In the genomic region with DNA sequence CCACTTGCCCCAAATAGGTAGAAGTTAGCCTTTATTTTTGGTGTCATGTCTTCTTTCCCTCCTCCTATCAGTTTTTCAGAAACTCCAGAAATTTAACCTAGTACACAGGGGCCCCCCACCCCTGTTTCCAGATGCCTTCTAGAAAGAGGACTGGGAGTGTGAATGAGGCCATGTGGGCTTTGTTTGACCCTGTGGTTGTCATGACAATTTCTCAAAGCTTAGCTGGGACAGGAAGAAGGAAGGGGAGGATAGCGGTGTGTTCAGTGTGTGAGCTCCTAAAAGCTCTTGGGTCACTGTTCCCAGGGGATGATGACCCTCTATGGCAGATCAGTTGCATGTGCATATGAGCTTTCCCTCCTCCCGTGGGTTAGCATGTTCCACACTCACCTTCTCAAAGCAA, we compare ENCODE assay signal across 19 cellular contexts.
"Had no signal": no experiment of that assay in that cellular context is flagged by ENCODE, and none has a peak within 500 bp of the region (broad histone marks: within the 10 kb centered on the region; RNA-seq: fewer than 3 reads in every experiment).

No MANE protein-coding gene starts in this region.

- H3K27ac Mint-ChIP-seq: naive thymus-derived CD8-positive, alpha-beta T cell; progenitor cell of endocrine pancreas; stimulated activated naive CD8-positive, alpha-beta T cell treated with anti-CD3 and anti-CD28 coated beads, Interleukin-15, Interleukin-2, amounts not matched to agents 100 ng/mL and 50 ng/mL, for 24 hours had no signal

- H3K27me3 ChIP-seq: colonic mucosa, hepatocyte, pancreas, tibial artery, upper lobe of right lung, vagina had no signal

- H3K36me3 ChIP-seq: colonic mucosa, pancreas, tibial artery, upper lobe of right lung, vagina had no signal

- DNase-seq: colonic mucosa; dermis blood vessel endothelial cell; foreskin melanocyte; head of caudate nucleus; left colon; mucosa of descending colon; naive thymus-derived CD8-positive, alpha-beta T cell; occipital lobe; pancreas; right cardiac atrium; small intestine; stimulated activated CD4-positive, alpha-beta T cell treated with anti-CD3 and anti-CD28 coated beads, Interleukin-12 subunit alpha, Interleukin-12 subunit beta, amount 100 ng/mL, for 4 hours; tibial artery; upper lobe of right lung had no signal

- H3K9me3 ChIP-seq: colonic mucosa, mucosa of descending colon, pancreas, upper lobe of right lung, vagina had no signal

- H3K4me3 Mint-ChIP-seq: naive thymus-derived CD8-positive, alpha-beta T cell; neural crest cell; stimulated activated naive CD8-positive, alpha-beta T cell treated with anti-CD3 and anti-CD28 coated beads, Interleukin-15, Interleukin-2, amounts not matched to agents 100 ng/mL and 50 ng/mL, for 24 hours had no signal

- H3K27ac ChIP-seq: colonic mucosa, hepatocyte, pancreas, tibial artery, upper lobe of right lung, vagina had no signal

- H3K4me3 ChIP-seq: colonic mucosa, hepatocyte, mucosa of descending colon, pancreas, tibial artery, upper lobe of right lung, vagina had no signal

- H3K27me3 Mint-ChIP-seq: naive thymus-derived CD8-positive, alpha-beta T cell; progenitor cell of endocrine pancreas; stimulated activated naive CD8-positive, alpha-beta T cell treated with anti-CD3 and anti-CD28 coated beads, Interleukin-15, Interleukin-2, amounts not matched to agents 100 ng/mL and 50 ng/mL, for 24 hours had no signal

- ATAC-seq: left colon; mucosa of descending colon; naive thymus-derived CD8-positive, alpha-beta T cell; pancreas; right cardiac atrium; upper lobe of right lung had no signal

- H3K4me1 ChIP-seq: colonic mucosa, pancreas, tibial artery, upper lobe of right lung had no signal
